Comparison of ENCODE assay signal across 8 cellular contexts in genomic region chr7:7761974-7762769, GRCh38. TPM values are rescaled to one million over a fixed set of nuclear protein-coding genes. Genes with fewer than 3 reads are reported as not detected.
DNase-seq lines count a peak whose midpoint lies in the region; ATAC-seq, FAIRE-seq and TF ChIP-seq lines count a peak whose summit lies in the region.

No MANE protein-coding gene starts in this region.

- peak overlapping the region; percentile 96 for H3K4me2 ChIP-seq in GM12878 (ENCODE audit: control insufficient read depth, insufficient read depth)
- peak overlapping the region; percentile 32 for H3K4me2 ChIP-seq in HepG2 (ENCODE audit: low read depth, low read length)

- DNase-seq in DMS53 treated with DMSO at 0.1 percent for 48 hours (lab: John Stamatoyannopoulos, UW; ENCODE audit: unreplicated experiment): peak; percentile 21
- no peak for DNase-seq in GM12878 (ENCODE audit: low read depth, low spot score)
- no peak for DNase-seq in HepG2 (ENCODE audit: low spot score)
- no peak for DNase-seq in uterus
- DNase-seq in Ammon's horn (ENCODE audit: low spot score): no peak

- peaks cover 21 to 35% (median 34%) of the 10 kb centered on the region in 3 donors for H3K4me1 Mint-ChIP-seq in IgD-negative memory B cell

- no peaks in the 10 kb centered on the region for H3K36me3 ChIP-seq in GM12878 (ENCODE audit: control insufficient read depth in 2 of 2, insufficient read depth in 2 of 2, low read length in 1 of 2)
- no peaks in the 10 kb centered on the region for H3K36me3 ChIP-seq in HepG2 (replicated peaks in 1 of 2; ENCODE audit: control insufficient read depth in 1 of 2, insufficient read depth in 2 of 2, low read length in 2 of 2)
- no peaks in the 10 kb centered on the region for H3K36me3 ChIP-seq in uterus

- H2AFZ ChIP-seq in GM12878 (ENCODE audit: control insufficient read depth, low read depth, low read length) (peak overlapping the region; percentile 80), HepG2 (ENCODE audit: low read length) (no peak overlapping the region)

- POLR2A ChIA-PET in GM12878 (lab: Charles Lee) (no interaction called here), HepG2 (lab: Yijun Ruan, JAX) (no interaction called here)

- peak overlapping the region; percentile 56 for H3K4me3 ChIP-seq in GM12878
- no peak overlapping the region; a peak in 1 of 6 replicates for H3K4me3 ChIP-seq in HepG2 (replicated peaks in 1 of 3; ENCODE audit: insufficient read depth in 1 of 3, low read depth in 2 of 3, low read length in 3 of 3)
- peak overlapping the region; percentile 1 to 12 for H3K4me3 ChIP-seq in uterus

- FAIRE-seq in GM12878 (lab: Jason Lieb, UNC) (peak; percentile 86), HepG2 (lab: Jason Lieb, UNC) (no peak)

- TF ChIP-seq CTCF in GM12878 (IDR thresholded peaks at IDR 0.05 in 2 of 3, conservative IDR thresholded peaks at IDR 0.05 in 1 of 3; ENCODE audit: control insufficient read depth in 2 of 3, extremely low read depth in 1 of 3, insufficient read depth in 1 of 3, low read depth in 3 of 3, low read length in 3 of 3) (no peak), HepG2 (CRISPR knock-in tag; IDR thresholded peaks at IDR 0.05) (no peak), uterus (IDR thresholded peaks at IDR 0.05) (no peak)

- H3K27ac ChIP-seq in GM12878 (ENCODE audit: control insufficient read depth, insufficient read depth) (peak overlapping the region; percentile 55), HepG2 (ENCODE audit: extremely low read length, insufficient read depth, low read length) (no peak overlapping the region), uterus (peak overlapping the region in 1 of 2 donors; percentile 69)

- no peaks in the 10 kb centered on the region for H4K20me1 ChIP-seq in GM12878 (ENCODE audit: control insufficient read depth, insufficient read depth)
- H4K20me1 ChIP-seq in HepG2 (ENCODE audit: insufficient read depth, low read length): no peaks in the 10 kb centered on the region

- BruUV-seq in GM12878 (replicated peaks; lab: Mats Ljungman, UMichigan) (no TSS peak), HepG2 (replicated peaks; lab: Mats Ljungman, UMichigan) (no TSS peak)

- no peak for TF ChIP-seq EP300 in GM12878 (IDR thresholded peaks at IDR 0.05; ENCODE audit: borderline replicate concordance in 1 of 2, control insufficient read depth in 1 of 2, low read depth in 2 of 2, low read length in 2 of 2)
- TF ChIP-seq EP300 in HepG2 (IDR thresholded peaks at IDR 0.05; ENCODE audit: low read depth in 2 of 2, low read length in 2 of 2): no peak
- TF ChIP-seq EP300 in HepG2 (CRISPR knock-in tag; IDR thresholded peaks at IDR 0.05; ENCODE audit: borderline replicate concordance): no peak

- peak overlapping the region; percentile 81 to 93 (median 89) for H3K4me3 Mint-ChIP-seq in IgD-negative memory B cell

- no peaks in the 10 kb centered on the region for H3K9me3 Mint-ChIP-seq in IgD-negative memory B cell

- ATAC-seq in GM19463 (IDR thresholded peaks at IDR 0.05; ENCODE audit: unreplicated experiment): peak; percentile 52
- peak; percentile 82 for ATAC-seq in GM12878
- no peak; the same call in 2 of the 3 replicates for ATAC-seq in HepG2
- no peak for ATAC-seq in HG02763 (IDR thresholded peaks at IDR 0.05; ENCODE audit: unreplicated experiment)

- intact Hi-C loops in GM12878 (cut with micrococcal nuclease; ENCODE audit: unreplicated experiment): loop anchor here (1.0 to 10.0 kb wide), 10 partner anchors 57 to 657 kb away; partner anchors contain the start of gene UMAD1
- intact Hi-C loops in HepG2 (cut with micrococcal nuclease; ENCODE audit: unreplicated experiment): loop anchor here (1.0 to 10.0 kb wide), 6 partner anchors 81 to 453 kb away; partner anchors contain the start of gene UMAD1
- intact Hi-C loops in uterus (cut with DNase I; ENCODE audit: low total_unique reads): no loop called here

- peaks cover 2% of the 10 kb centered on the region for H3K36me3 Mint-ChIP-seq in IgD-negative memory B cell

- H3K27me3 ChIP-seq in GM12878 (replicated peaks in 1 of 2; ENCODE audit: control insufficient read depth in 2 of 2, insufficient read depth in 2 of 2, low read length in 1 of 2) (no peaks in the 10 kb centered on the region), HepG2 (ENCODE audit: control insufficient read depth in 1 of 2, insufficient read depth in 2 of 2, low read length in 2 of 2) (no peaks in the 10 kb centered on the region), uterus (no peaks in the 10 kb centered on the region)

- H3K27me3 Mint-ChIP-seq in IgD-negative memory B cell: no peaks in the 10 kb centered on the region

- H3K27ac Mint-ChIP-seq in IgD-negative memory B cell: peak overlapping the region; percentile 86 to 92 (median 92)

- no peaks in the 10 kb centered on the region for H3K79me2 ChIP-seq in GM12878 (ENCODE audit: control insufficient read depth, insufficient read depth, low read length)
- H3K79me2 ChIP-seq in HepG2 (ENCODE audit: insufficient read depth, low read length): no peaks in the 10 kb centered on the region

- RAD21 ChIA-PET in GM12878 (lab: Charles Lee; ENCODE audit: unreplicated experiment): interaction anchor here (1.2 to 7.9 kb wide), 13 partner anchors 10 to 455 kb away, joined by 3 to 148 read pairs (median 7); no protein-coding TSS in a partner anchor

- in situ Hi-C loops in GM12878 (cut with MboI) (loop anchor here (5.0 to 10.0 kb wide), 2 partner anchors 337 to 455 kb away; no protein-coding TSS in a partner anchor), HepG2 (cut with HindIII; ENCODE audit: extremely low pct_ligation_motif_present, low pct_unique_long_range_greater_than_20kb) (no loop called here)

- CTCF ChIA-PET in GM12878 (lab: Yijun Ruan, JAX): interaction anchor here (0.9 to 8.7 kb wide), 14 partner anchors 12 to 454 kb away, joined by 3 to 179 read pairs (median 12); no protein-coding TSS in a partner anchor
- CTCF ChIA-PET in HepG2 (lab: Yijun Ruan, JAX; ENCODE audit: low intra/inter-chr PET ratio, low total read pairs): interaction anchor here (2.6 kb wide), 1 partner anchor 81 kb away, joined by 15 read pairs; no protein-coding TSS in a partner anchor

- WGBS in GM12878 (ENCODE audit: insufficient coverage, insufficient replicate concordance, low lambda C conversion rate, missing lambda C conversion rate): 9% methylated on average over 9 of the region's 9 CpGs
- WGBS in HepG2 (ENCODE audit: low lambda C conversion rate): 45% methylated on average over 9 of the region's 9 CpGs

- TF ChIP-seq POLR2A in GM12878 (IDR thresholded peaks at IDR 0.05; ENCODE audit: low read depth, low read length): no peak
- no peak for TF ChIP-seq POLR2A in HepG2 (IDR thresholded peaks at IDR 0.05; ENCODE audit: insufficient read depth in 1 of 2, low read depth in 2 of 2, low read length in 2 of 2)
- TF ChIP-seq POLR2A in uterus (IDR thresholded peaks at IDR 0.05): no peak

- H3K4me1 ChIP-seq in GM12878 (ENCODE audit: control insufficient read depth, insufficient read depth, low read length) (peaks cover 6% of the 10 kb centered on the region), HepG2 (ENCODE audit: insufficient read depth, low read length) (peaks cover 11% of the 10 kb centered on the region), uterus (no peaks in the 10 kb centered on the region)

- SMC1A ChIA-PET in GM12878 (lab: Charles Lee; ENCODE audit: uncharacterized antibody, unreplicated experiment): interaction anchor here (0.6 to 8.8 kb wide), 23 partner anchors 9 to 455 kb away, joined by 3 to 218 read pairs (median 4); partner anchors contain the start of gene RPA3

- H3K9ac ChIP-seq in GM12878 (ENCODE audit: control insufficient read depth, insufficient read depth, low read length) (peak overlapping the region; percentile 41), HepG2 (ENCODE audit: insufficient read depth, low read depth, low read length) (no peak overlapping the region)

- TF ChIP-seq RAD21 in GM12878 (IDR thresholded peaks at IDR 0.05; ENCODE audit: insufficient read depth, low read depth, low read length): no peak
- TF ChIP-seq RAD21 in HepG2 (CRISPR knock-in tag; IDR thresholded peaks at IDR 0.05): no peak

- H3K9me3 ChIP-seq in GM12878 (replicated peaks; ENCODE audit: control insufficient read depth, insufficient read depth, low read length) (no peaks in the 10 kb centered on the region), HepG2 (ENCODE audit: low read length) (no peaks in the 10 kb centered on the region), uterus (no peaks in the 10 kb centered on the region)

RNA-seq across cellular contexts. Expression of gene RPA3, which starts 43.8 kb away (rescaled TPM):
- polyA plus RNA-seq in IgD-negative memory B cell (99.9 TPM), GM12878 (2011; rRNA removed) (118 and 212 TPM in 2 replicates), GM12878 (2014; fragmentation: Illumina TruSeq; extraction: Trizol) (97.1 and 98.1 TPM in 2 replicates), GM12878 (2014; fragmentation: Nextera tagmentation; extraction: Ambion mirVana) (100 to 1,000 TPM; 304 to 317 TPM), GM12878 (2014; rRNA removed) (58.1 and 74.0 TPM in 2 replicates), GM12878 (2016; fragmentation: Nextera tagmentation; extraction: Ambion mirVana) (100 to 1,000 TPM; 331 to 343 TPM), HepG2 (2011; rRNA removed) (21.3 and 38.3 TPM in 2 replicates)
- 22.7 and 28.1 TPM in 2 replicates for total RNA-seq in GM12878 (2013; cell fraction: nucleolus; rRNA removed)
- total RNA-seq in GM12878 (2014; rRNA removed) (60.2 and 75.9 TPM in 2 replicates), GM12878 (2014; rRNA removed; fragmentation: Illumina TruSeq; extraction: Trizol) (101 and 105 TPM in 2 replicates), GM12878 (2021) (92.5 and 101 TPM in 2 replicates), HepG2 (2016; rRNA removed; fragmentation: Illumina TruSeq; extraction: Trizol) (154 and 206 TPM in 2 replicates), uterus (10 to 100 TPM in 3 of 4 donors, 1 to 10 TPM in 1; 5.3 to 19.2 (median 18.6) TPM)
- polyA plus RNA-seq in GM12878 (2011; ENCODE audit: low read depth): 165 TPM
- polyA plus RNA-seq in GM12878 (2011; cell fraction: cytosol; rRNA removed): 42.7 and 49.6 TPM in 2 replicates
- 28.5 and 33.4 TPM in 2 replicates for polyA plus RNA-seq in GM12878 (2011; cell fraction: nucleus; rRNA removed)
- 105 and 107 TPM in 2 replicates for polyA plus RNA-seq in GM12878 (2012)
- 19.9 and 22.3 TPM in 2 replicates for polyA minus RNA-seq in GM12878 (2011; rRNA and poly(A)+ RNA removed)
- 8.8 and 15.9 TPM in 2 replicates for polyA minus RNA-seq in GM12878 (2011; cell fraction: cytosol; rRNA and poly(A)+ RNA removed)
- polyA minus RNA-seq in GM12878 (2011; cell fraction: nucleus; rRNA and poly(A)+ RNA removed): 14.4 and 19.5 TPM in 2 replicates
- 43.8 and 53.8 TPM in 2 replicates for total RNA-seq in HepG2 (2016; cell fraction: cytosol; rRNA removed; fragmentation: Illumina TruSeq; extraction: Trizol; ENCODE audit: low read depth)
- total RNA-seq in HepG2 (2016; cell fraction: insoluble cytoplasmic fraction; rRNA removed; fragmentation: Illumina TruSeq; extraction: Trizol): 156 and 243 TPM in 2 replicates
- 49.5 and 53.8 TPM in 2 replicates for total RNA-seq in HepG2 (2016; cell fraction: membrane; rRNA removed; fragmentation: Illumina TruSeq; extraction: Trizol)
- 50.8 and 57.3 TPM in 2 replicates for total RNA-seq in HepG2 (2016; cell fraction: nucleus; rRNA removed; fragmentation: Illumina TruSeq; extraction: Trizol)
- 20.9 and 21.4 TPM in 2 replicates for polyA plus RNA-seq in HepG2 (2011; cell fraction: cytosol; rRNA removed)
- 6.7 and 9.1 TPM in 2 replicates for polyA plus RNA-seq in HepG2 (2011; cell fraction: nucleus; rRNA removed)
- polyA plus RNA-seq in HepG2 (2012): 36.1 and 77.3 TPM in 2 replicates
- 40.7 and 49.7 TPM in 2 replicates for polyA plus RNA-seq in HepG2 (2016; cell fraction: cytosol; fragmentation: Illumina TruSeq; extraction: Trizol; ENCODE audit: low read depth)
- 177 and 187 TPM in 2 replicates for polyA plus RNA-seq in HepG2 (2016; cell fraction: insoluble cytoplasmic fraction; fragmentation: Illumina TruSeq; extraction: Trizol; ENCODE audit: low read depth)
- polyA plus RNA-seq in HepG2 (2016; cell fraction: membrane; fragmentation: Illumina TruSeq; extraction: Trizol; ENCODE audit: low read depth): 42.6 and 46.1 TPM in 2 replicates
- polyA plus RNA-seq in HepG2 (2016; cell fraction: nucleus; fragmentation: Illumina TruSeq; extraction: Trizol; ENCODE audit: insufficient read depth, low read depth): 60.8 and 74.0 TPM in 2 replicates
- polyA minus RNA-seq in HepG2 (2011; rRNA and poly(A)+ RNA removed; ENCODE audit: low replicate concordance): 3.7 and 11.0 TPM in 2 replicates
- 7.7 and 17.3 TPM in 2 replicates for polyA minus RNA-seq in HepG2 (2011; cell fraction: cytosol; rRNA and poly(A)+ RNA removed)
- 6.8 and 9.0 TPM in 2 replicates for polyA minus RNA-seq in HepG2 (2011; cell fraction: nucleus; rRNA and poly(A)+ RNA removed)

Comparison
In these comparisons a context has a peak if more than half of its experiments do, and no peak if none do; other contexts are left out.
1. ATAC-seq: peak in GM19463 (single experiment) and GM12878 (single experiment); none in HepG2 (single experiment) and HG02763 (single experiment).
2. H3K4me3 ChIP-seq: peak in GM12878 (single experiment) and uterus (2 of 2); none in HepG2 (0 of 3).